In genomic region chr5:76372320-76373054, GRCh38 we compare ENCODE assay signal across 11 cellular contexts. TPM values are rescaled to one million over a fixed set of nuclear protein-coding genes. Genes with fewer than 3 reads are reported as not detected.
DNase-seq lines count a peak whose midpoint lies in the region; ATAC-seq, FAIRE-seq and TF ChIP-seq lines count a peak whose summit lies in the region.
"Had no signal": no experiment of that assay in that cellular context is flagged by ENCODE, and none has a peak within 500 bp of the region (broad histone marks: within the 10 kb centered on the region; RNA-seq: fewer than 3 reads in every experiment).

No MANE protein-coding gene starts in this region.

- DNase-seq in activated CD8-positive, alpha-beta memory T cell treated with anti-CD3 and anti-CD28 coated beads, Interleukin-2, amount 10 ng/mL, durations not matched to agents 7 days and 5 days, result no peak
- DNase-seq in activated CD8-positive, alpha-beta memory T cell treated with anti-CD3 and anti-CD28 coated beads, Interleukin-2, amount 50 U/mL, for 4 hours, result no peak
- DNase-seq in T1000 (lab: John Stamatoyannopoulos, UW) (peak; percentile 56), fibroblast of villous mesenchyme (ENCODE audit: low read depth) (peak; percentile 79), stromal cell of bone marrow (ENCODE audit: low read depth) (peak; percentile 62), sciatic nerve (ENCODE audit: low spot score) (no peak), GM12892 (ENCODE audit: insufficient read length) (no peak)
- DNase-seq: occipital lobe had no signal

- TF ChIP-seq CTCF in fibroblast of villous mesenchyme (IDR thresholded peaks at IDR 0.05; ENCODE audit: insufficient read depth, low read depth, low read length), result no peak

- TF ChIP-seq POLR2A in GM12892 (IDR thresholded peaks at IDR 0.05; ENCODE audit: low read depth, low read length), result no peak

- no peak for ATAC-seq in activated CD8-positive, alpha-beta memory T cell treated with anti-CD3 and anti-CD28 coated beads, Interleukin-2, amount 10 ng/mL, durations not matched to agents 7 days and 5 days
- ATAC-seq in GM21619 (IDR thresholded peaks at IDR 0.05; ENCODE audit: unreplicated experiment), result no peak
- no peak for ATAC-seq in sciatic nerve
- ATAC-seq: Right ventricle myocardium inferior had no signal

- no peak for FAIRE-seq in GM12892 (lab: Jason Lieb, UNC)

- no peaks in the 10 kb centered on the region for H3K27me3 Mint-ChIP-seq in activated CD8-positive, alpha-beta memory T cell treated with anti-CD3 and anti-CD28 coated beads, Interleukin-2, amount 10 ng/mL, durations not matched to agents 7 days and 5 days

- intact Hi-C loops in sciatic nerve (cut with DNase I), result no loop called here

- H3K36me3 Mint-ChIP-seq in activated CD8-positive, alpha-beta memory T cell treated with anti-CD3 and anti-CD28 coated beads, Interleukin-2, amount 10 ng/mL, durations not matched to agents 7 days and 5 days, result peaks cover 6% of the 10 kb centered on the region

- no peak overlapping the region for H3K4me3 Mint-ChIP-seq in activated CD8-positive, alpha-beta memory T cell treated with anti-CD3 and anti-CD28 coated beads, Interleukin-2, amount 10 ng/mL, durations not matched to agents 7 days and 5 days

- CTCF ChIA-PET in activated CD8-positive, alpha-beta memory T cell treated with anti-CD3 and anti-CD28 coated beads, Interleukin-2, amount 10 ng/mL, durations not matched to agents 7 days and 5 days (lab: Charles Lee), result interaction anchor here (0.5 kb wide), 1 partner anchor 30 kb away, joined by 3 read pairs; the partner anchor contains the start of gene IQGAP2

- peak overlapping the region; percentile 9 for H3K27ac Mint-ChIP-seq in activated CD8-positive, alpha-beta memory T cell treated with anti-CD3 and anti-CD28 coated beads, Interleukin-2, amount 10 ng/mL, durations not matched to agents 7 days and 5 days

- no peak overlapping the region for H3K4me3 ChIP-seq in fibroblast of villous mesenchyme (ENCODE audit: low read depth, low read length)
- H3K4me3 ChIP-seq: breast epithelium had no signal

- peaks cover 4% of the 10 kb centered on the region for H3K9me3 Mint-ChIP-seq in activated CD8-positive, alpha-beta memory T cell treated with anti-CD3 and anti-CD28 coated beads, Interleukin-2, amount 10 ng/mL, durations not matched to agents 7 days and 5 days (ENCODE audit: low read depth)

- H3K4me1 Mint-ChIP-seq in activated CD8-positive, alpha-beta memory T cell treated with anti-CD3 and anti-CD28 coated beads, Interleukin-2, amount 10 ng/mL, durations not matched to agents 7 days and 5 days, result peaks cover 24% of the 10 kb centered on the region

RNA-seq across cellular contexts. Expression of gene IQGAP2, which starts 30.6 kb away (rescaled TPM):
- 100 to 1,000 TPM in 1 of 2 experiments, 10 to 100 TPM in 1; 70.2 to 118 TPM for total RNA-seq in activated CD8-positive, alpha-beta memory T cell treated with anti-CD3 and anti-CD28 coated beads, Interleukin-2, amount 10 ng/mL, durations not matched to agents 7 days and 5 days
- total RNA-seq in fibroblast of villous mesenchyme, result 2.6 TPM in 2 replicates
- 57.5 TPM for total RNA-seq in sciatic nerve
- polyA plus RNA-seq in GM12892 (2012; ENCODE audit: missing spikeins), result 18.8 TPM

Comparison
In these comparisons a context has a peak if more than half of its experiments do, and no peak if none do; other contexts are left out.
1. DNase-seq: peak in T1000 (single experiment), fibroblast of villous mesenchyme (single experiment) and stromal cell of bone marrow (single experiment); none in activated CD8-positive, alpha-beta memory T cell treated with anti-CD3 and anti-CD28 coated beads, Interleukin-2, amount 10 ng/mL, durations not matched to agents 7 days and 5 days (single experiment), activated CD8-positive, alpha-beta memory T cell treated with anti-CD3 and anti-CD28 coated beads, Interleukin-2, amount 50 U/mL, for 4 hours (single experiment), sciatic nerve (single experiment) and GM12892 (single experiment).
2. RNA of gene IQGAP2, which starts 30.6 kb away (total RNA-seq): 70.2 to 118 TPM in activated CD8-positive, alpha-beta memory T cell treated with anti-CD3 and anti-CD28 coated beads, Interleukin-2, amount 10 ng/mL, durations not matched to agents 7 days and 5 days and 57.5 TPM in sciatic nerve (single experiment); 2.6 TPM in fibroblast of villous mesenchyme; every median in the first group is over 10 times any median in the second.